21 cellular contexts compared by ENCODE assay signal in the genomic region with DNA sequence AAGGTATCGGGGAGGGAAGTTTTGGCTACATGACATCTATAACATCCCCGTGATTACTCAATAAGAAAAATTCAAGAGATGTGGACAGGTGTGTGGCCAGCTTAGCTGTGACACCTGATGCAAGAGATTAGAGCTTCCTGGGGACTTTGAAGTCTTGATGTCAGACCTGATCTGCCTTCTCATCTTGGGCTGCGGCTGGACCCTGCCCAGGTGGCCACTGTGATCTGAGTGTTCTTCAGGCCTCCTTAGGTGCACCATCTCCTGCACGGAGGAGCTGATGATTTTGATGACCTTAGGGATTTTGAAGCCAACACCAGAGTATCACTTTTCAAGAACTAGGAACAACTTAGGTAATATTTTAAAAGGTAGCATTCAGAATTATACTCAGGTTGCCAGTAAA.
DNase-seq lines count a peak whose midpoint lies in the region; ATAC-seq, FAIRE-seq and TF ChIP-seq lines count a peak whose summit lies in the region.
"Had no signal": no experiment of that assay in that cellular context is flagged by ENCODE, and none has a peak within 500 bp of the region (broad histone marks: within the 10 kb centered on the region; RNA-seq: fewer than 3 reads in every experiment).

No MANE protein-coding gene starts in this region.

- peaks cover 23% of the 10 kb centered on the region for H3K79me2 ChIP-seq in keratinocyte (ENCODE audit: control insufficient read depth, insufficient read depth, low read length)

- no peak for DNase-seq in AG04450 (ENCODE audit: low read depth, low spot score)
- DNase-seq in keratinocyte (ENCODE audit: low read depth, low spot score) = no peak
- DNase-seq in NCI-H748 (lab: John Stamatoyannopoulos, UW; ENCODE audit: unreplicated experiment) = no peak
- DNase-seq in COLO668 (lab: John Stamatoyannopoulos, UW; ENCODE audit: unreplicated experiment) = no peak
- DNase-seq in MG63 = no peak
- DNase-seq: activated CD4-positive, alpha-beta T cell treated with anti-CD3 and anti-CD28 coated beads, Interleukin-2, amount 50 U/mL, for 4 hours; activated T-cell treated with anti-CD3 and anti-CD28 coated beads, Interleukin-2, amount 50 U/mL, for 1 hour; CD4-positive, alpha-beta T cell; effector CD4-positive, alpha-beta T cell; NCI-H2029 treated with DMSO at 0.1 percent for 48 hours; NCI-H524; ovary; stimulated activated CD4-positive, alpha-beta T cell treated with anti-CD3 and anti-CD28 coated beads, Interleukin-12 subunit alpha, Interleukin-12 subunit beta, amount 100 ng/mL, for 4 hours; upper lobe of left lung had no signal

- H3K9ac ChIP-seq in keratinocyte (ENCODE audit: control insufficient read depth, extremely low read depth, insufficient read depth, low read length) (no peak overlapping the region), skeletal muscle tissue (ENCODE audit: low read depth in 1 of 3, low read length in 3 of 3) (no peak overlapping the region)

- peak overlapping the region; percentile 6 for H3K4me2 ChIP-seq in keratinocyte (ENCODE audit: control insufficient read depth, extremely low read depth, insufficient read depth, low read depth, low read length)

- CTCF ChIA-PET in AG04450 (lab: Charles Lee) = interaction anchor here (1.0 to 1.4 kb wide), 2 partner anchors 24 to 180 kb away, joined by 3 read pairs; no protein-coding TSS in a partner anchor

- no peaks in the 10 kb centered on the region for H3K9me1 ChIP-seq in keratinocyte (ENCODE audit: control insufficient read depth, extremely low read depth, insufficient read depth, low read length)

- no peak for TF ChIP-seq CTCF in AG04450 (IDR thresholded peaks at IDR 0.05; ENCODE audit: low read depth, low read length)
- no peak for TF ChIP-seq CTCF in keratinocyte (optimal IDR thresholded peaks at IDR 0.05 in 1 of 3, IDR thresholded peaks at IDR 0.05 in 1 of 3, conservative IDR thresholded peaks at IDR 0.05 in 1 of 3; ENCODE audit: extremely low read depth in 1 of 3, insufficient read depth in 2 of 3, low read length in 3 of 3)

- no peak for FAIRE-seq in keratinocyte (lab: Jason Lieb, UNC)
- FAIRE-seq: bronchial epithelial cell, TTC549 had no signal

- dilution Hi-C loops in keratinocyte (cut with MboI; ENCODE audit: extremely low pct_ligation_motif_present, low sequenced_read_pairs) = no loop called here

- POLR2A ChIA-PET in AG04450 (lab: Yijun Ruan, JAX) = interaction anchor here (1.7 to 3.5 kb wide), 2 partner anchors 33 to 128 kb away, joined by 6 to 20 read pairs; a partner anchor contains a TSS

- no peaks in the 10 kb centered on the region for H4K20me1 ChIP-seq in keratinocyte (ENCODE audit: control insufficient read depth, extremely low read depth, insufficient read depth, low read length)

- no peak overlapping the region for H2AFZ ChIP-seq in keratinocyte (ENCODE audit: control insufficient read depth, low read length)

- H3K27ac ChIP-seq in AG04450 (ENCODE audit: low read depth, low read length) (peak overlapping the region; percentile 63), keratinocyte (ENCODE audit: control insufficient read depth, insufficient read depth, low read length) (no peak overlapping the region), skeletal muscle tissue (ENCODE audit: low read depth, low read length) (peak overlapping the region; percentile 68)

- ATAC-seq in SK-N-SH treated with all-trans-retinoic acid at 6 μM for 48 hours (no peak), GM18870 (IDR thresholded peaks at IDR 0.05; ENCODE audit: unreplicated experiment) (no peak)
- ATAC-seq: activated naive CD4-positive, alpha-beta T cell treated with anti-CD3 and anti-CD28 coated beads, Interleukin-2, amount 50 U/mL, for 72 hours; stimulated activated effector memory CD8-positive, alpha-beta T cell treated with anti-CD3 and anti-CD28 coated beads, Interleukin-12 subunit alpha, Interleukin-12 subunit beta, amount 100 ng/mL, for 72 hours had no signal

- H3K4me3 ChIP-seq in AG04450 (ENCODE audit: low read depth, low read length) (no peak overlapping the region), keratinocyte (ENCODE audit: control insufficient read depth in 2 of 3, extremely low read depth in 1 of 3, insufficient read depth in 2 of 3, low read depth in 1 of 3, low read length in 3 of 3) (no peak overlapping the region), skeletal muscle tissue (ENCODE audit: low read length in 3 of 3) (no peak overlapping the region), MG63 (no peak overlapping the region)
- H3K4me3 ChIP-seq: ovary, upper lobe of left lung had no signal

- H3K9me3 ChIP-seq in AG04450 (ENCODE audit: control insufficient read depth, insufficient read depth, low read length) (no peaks in the 10 kb centered on the region; the same call in 1 of the 2 replicates), keratinocyte (ENCODE audit: control insufficient read depth, low read depth, low read length) (no peaks in the 10 kb centered on the region), skeletal muscle tissue (ENCODE audit: control insufficient read depth in 3 of 3, low read length in 3 of 3) (no peaks in the 10 kb centered on the region), MG63 (no peaks in the 10 kb centered on the region)
- H3K9me3 ChIP-seq: ovary, upper lobe of left lung had no signal

- H3K36me3 ChIP-seq in keratinocyte (ENCODE audit: control insufficient read depth in 2 of 2, extremely low read depth in 1 of 2, insufficient read depth in 2 of 2, low read length in 2 of 2) (peaks cover 25 to 52% of the 10 kb centered on the region in 2 experiments), skeletal muscle tissue (ENCODE audit: control insufficient read depth in 3 of 3, insufficient read depth in 3 of 3, low read length in 3 of 3) (peaks cover 15 to 31% (median 25%) of the 10 kb centered on the region in 3 donors), MG63 (peaks cover 84% of the 10 kb centered on the region)
- H3K36me3 ChIP-seq: ovary had no signal

- H3K27me3 ChIP-seq in AG04450 (ENCODE audit: control insufficient read depth, insufficient read depth, low read length) (no peaks in the 10 kb centered on the region), keratinocyte (ENCODE audit: control insufficient read depth, extremely low read depth, insufficient read depth, low read length) (no peaks in the 10 kb centered on the region), skeletal muscle tissue (ENCODE audit: control insufficient read depth in 3 of 3, insufficient read depth in 3 of 3, low read length in 3 of 3) (no peaks in the 10 kb centered on the region), MG63 (no peaks in the 10 kb centered on the region)
- H3K27me3 ChIP-seq: ovary, upper lobe of left lung had no signal

- H3K4me1 ChIP-seq in keratinocyte (ENCODE audit: control insufficient read depth, extremely low read depth, insufficient read depth, low read length) (peaks cover 44% of the 10 kb centered on the region), skeletal muscle tissue (ENCODE audit: control insufficient read depth in 3 of 3, insufficient read depth in 3 of 3, low read length in 3 of 3) (peaks cover 29 to 55% (median 38%) of the 10 kb centered on the region in 3 donors)

TF ChIP-seq in SK-N-SH treated with all-trans-retinoic acid at 6 μM for 48 hours, 23 proteins besides CTCF, POLR2A, EP300 and RAD21:
- TF ChIP-seq, protein P1, sequence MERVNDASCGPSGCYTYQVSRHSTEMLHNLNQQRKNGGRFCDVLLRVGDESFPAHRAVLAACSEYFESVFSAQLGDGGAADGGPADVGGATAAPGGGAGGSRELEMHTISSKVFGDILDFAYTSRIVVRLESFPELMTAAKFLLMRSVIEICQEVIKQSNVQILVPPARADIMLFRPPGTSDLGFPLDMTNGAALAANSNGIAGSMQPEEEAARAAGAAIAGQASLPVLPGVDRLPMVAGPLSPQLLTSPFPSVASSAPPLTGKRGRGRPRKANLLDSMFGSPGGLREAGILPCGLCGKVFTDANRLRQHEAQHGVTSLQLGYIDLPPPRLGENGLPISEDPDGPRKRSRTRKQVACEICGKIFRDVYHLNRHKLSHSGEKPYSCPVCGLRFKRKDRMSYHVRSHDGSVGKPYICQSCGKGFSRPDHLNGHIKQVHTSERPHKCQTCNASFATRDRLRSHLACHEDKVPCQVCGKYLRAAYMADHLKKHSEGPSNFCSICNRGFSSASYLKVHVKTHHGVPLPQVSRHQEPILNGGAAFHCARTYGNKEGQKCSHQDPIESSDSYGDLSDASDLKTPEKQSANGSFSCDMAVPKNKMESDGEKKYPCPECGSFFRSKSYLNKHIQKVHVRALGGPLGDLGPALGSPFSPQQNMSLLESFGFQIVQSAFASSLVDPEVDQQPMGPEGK (CRISPR knock-in tag; IDR thresholded peaks at IDR 0.05; ENCODE audit: borderline replicate concordance) = no peak
- no peak for TF ChIP-seq TCF4 (CRISPR knock-in tag; IDR thresholded peaks at IDR 0.05; ENCODE audit: borderline replicate concordance)
- TF ChIP-seq ZFP3 (CRISPR knock-in tag; IDR thresholded peaks at IDR 0.05) = 0 out of 2 replicates have a peak, but pooled peaks have one; percentile 10
- TF ChIP-seq, protein P2, sequence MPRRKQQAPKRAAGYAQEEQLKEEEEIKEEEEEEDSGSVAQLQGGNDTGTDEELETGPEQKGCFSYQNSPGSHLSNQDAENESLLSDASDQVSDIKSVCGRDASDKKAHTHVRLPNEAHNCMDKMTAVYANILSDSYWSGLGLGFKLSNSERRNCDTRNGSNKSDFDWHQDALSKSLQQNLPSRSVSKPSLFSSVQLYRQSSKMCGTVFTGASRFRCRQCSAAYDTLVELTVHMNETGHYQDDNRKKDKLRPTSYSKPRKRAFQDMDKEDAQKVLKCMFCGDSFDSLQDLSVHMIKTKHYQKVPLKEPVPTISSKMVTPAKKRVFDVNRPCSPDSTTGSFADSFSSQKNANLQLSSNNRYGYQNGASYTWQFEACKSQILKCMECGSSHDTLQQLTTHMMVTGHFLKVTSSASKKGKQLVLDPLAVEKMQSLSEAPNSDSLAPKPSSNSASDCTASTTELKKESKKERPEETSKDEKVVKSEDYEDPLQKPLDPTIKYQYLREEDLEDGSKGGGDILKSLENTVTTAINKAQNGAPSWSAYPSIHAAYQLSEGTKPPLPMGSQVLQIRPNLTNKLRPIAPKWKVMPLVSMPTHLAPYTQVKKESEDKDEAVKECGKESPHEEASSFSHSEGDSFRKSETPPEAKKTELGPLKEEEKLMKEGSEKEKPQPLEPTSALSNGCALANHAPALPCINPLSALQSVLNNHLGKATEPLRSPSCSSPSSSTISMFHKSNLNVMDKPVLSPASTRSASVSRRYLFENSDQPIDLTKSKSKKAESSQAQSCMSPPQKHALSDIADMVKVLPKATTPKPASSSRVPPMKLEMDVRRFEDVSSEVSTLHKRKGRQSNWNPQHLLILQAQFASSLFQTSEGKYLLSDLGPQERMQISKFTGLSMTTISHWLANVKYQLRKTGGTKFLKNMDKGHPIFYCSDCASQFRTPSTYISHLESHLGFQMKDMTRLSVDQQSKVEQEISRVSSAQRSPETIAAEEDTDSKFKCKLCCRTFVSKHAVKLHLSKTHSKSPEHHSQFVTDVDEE (CRISPR knock-in tag; IDR thresholded peaks at IDR 0.05) = no peak
- TF ChIP-seq ISL1 (CRISPR knock-in tag; IDR thresholded peaks at IDR 0.05) = no peak
- peak; percentile 15; the same call in 1 of the 2 replicates for TF ChIP-seq CSDC2 (CRISPR knock-in tag; IDR thresholded peaks at IDR 0.05)
TF ChIP-seq in SK-N-SH treated with all-trans-retinoic acid at 6 μM for 48 hours: peak in this region for 2.
